Comparison of ENCODE assay signal across 8 cellular contexts in the genomic region with DNA sequence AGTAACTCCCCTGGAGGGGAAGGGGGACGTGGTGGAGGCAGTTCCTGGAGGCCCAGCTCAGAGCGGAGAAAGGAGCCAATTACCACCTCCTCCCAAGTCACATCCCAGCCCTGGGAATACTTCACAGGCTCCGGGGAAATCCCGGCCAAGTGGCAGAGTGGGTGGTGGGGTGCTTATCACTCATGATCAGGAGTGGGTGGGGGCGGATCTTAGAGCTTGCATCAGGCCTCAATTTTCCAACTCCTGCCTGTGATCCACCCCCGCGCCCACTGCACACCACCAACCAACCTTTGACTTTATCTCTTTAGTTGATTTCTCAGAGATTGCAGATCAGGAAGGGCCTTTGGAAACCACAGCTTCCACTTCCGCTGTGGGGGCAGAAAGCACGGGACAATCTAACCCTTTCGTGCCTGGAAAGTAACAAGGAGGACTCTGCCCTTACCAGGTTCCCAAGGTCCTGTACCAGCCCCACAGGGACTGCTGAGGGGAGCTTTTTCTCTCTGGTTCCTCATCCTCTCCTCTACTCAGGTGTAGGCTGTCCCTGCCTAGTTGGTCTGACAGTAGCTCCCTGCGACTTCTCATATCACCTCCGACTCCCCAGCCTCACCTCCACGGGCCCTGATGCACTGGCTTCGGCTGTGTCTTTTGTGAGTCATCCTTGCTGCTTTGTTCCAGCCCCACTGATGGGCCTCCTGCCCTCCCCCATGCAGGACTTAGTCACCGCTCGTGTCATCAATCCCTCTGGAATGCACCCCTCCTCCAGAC.
DNase-seq lines count a peak whose midpoint lies in the region; ATAC-seq and TF ChIP-seq lines count a peak whose summit lies in the region.

No MANE protein-coding gene starts in this region.

- no peaks in the 10 kb centered on the region for H3K36me3 ChIP-seq in HEK293 (ENCODE audit: control insufficient read depth in 2 of 2, insufficient read depth in 1 of 2, low read length in 2 of 2)
- no peaks in the 10 kb centered on the region for H3K36me3 ChIP-seq in iPS-20b (ENCODE audit: insufficient read depth, low read depth, low read length)

- in situ Hi-C loops in astrocyte of the cerebellum (cut with HindIII; ENCODE audit: low sequenced_read_pairs): no loop called here

- CTCF ChIA-PET in HEK293 (lab: Yijun Ruan, JAX): interaction anchor here (0.6 to 2.1 kb wide), 18 partner anchors 10 to 638 kb away, joined by 3 to 8 read pairs (median 4); a partner anchor contains a TSS

- peak; percentile 91 for DNase-seq in T-helper 2 cell treated with Interferon-gamma antibody and Interleukin-4, amounts not matched to agents 5 μg/mL and 100 μg/mL, for 36 hours (ENCODE audit: low spot score)
- peak; percentile 81 for DNase-seq in astrocyte of the cerebellum (ENCODE audit: low read depth)
- peak; percentile 54 to 71 for DNase-seq in stimulated activated CD4-positive, alpha-beta T cell treated with anti-CD3 and anti-CD28 coated beads, Interleukin-15, amount 100 ng/mL, for 1 hour (ENCODE audit: low read depth in 1 of 2, low spot score in 1 of 2)

- no peak for TF ChIP-seq CTCF in HEK293 (tag by site-specific recombination; IDR thresholded peaks at IDR 0.05)
- no peak for TF ChIP-seq CTCF in astrocyte of the cerebellum (IDR thresholded peaks at IDR 0.05; ENCODE audit: low read depth, low read length, missing control alignments)

- H3K27ac ChIP-seq in HEK293 (ENCODE audit: extremely low read depth, low read depth, low read length) (peak overlapping the region; percentile 72; the same call in 1 of the 2 replicates), iPS-20b (ENCODE audit: low read length) (peak overlapping the region; percentile 10)

- H3K4me3 ChIP-seq in HEK293 (ENCODE audit: low read depth, low read length): peak overlapping the region; percentile 19
- H3K4me3 ChIP-seq in astrocyte of the cerebellum (ENCODE audit: low read depth, low read length): no peak overlapping the region
- H3K4me3 ChIP-seq in iPS-20b (ENCODE audit: low read length): no peak overlapping the region; the same call in 1 of the 2 replicates

- H3K4me1 ChIP-seq in HEK293 (ENCODE audit: control insufficient read depth, insufficient read depth, low read length) (peaks cover 18% of the 10 kb centered on the region), iPS-20b (ENCODE audit: insufficient read depth, low read length) (peaks cover 37% of the 10 kb centered on the region)

- peak overlapping the region; percentile 79 for H3K4me3 Mint-ChIP-seq in T-helper 2 cell treated with Interferon-gamma antibody and Interleukin-4, amounts not matched to agents 5 μg/mL and 100 μg/mL, for 36 hours

- no peaks in the 10 kb centered on the region for H3K27me3 Mint-ChIP-seq in T-helper 2 cell treated with Interferon-gamma antibody and Interleukin-4, amounts not matched to agents 5 μg/mL and 100 μg/mL, for 36 hours (ENCODE audit: low read depth)

- no peaks in the 10 kb centered on the region for H3K9me3 Mint-ChIP-seq in T-helper 2 cell treated with Interferon-gamma antibody and Interleukin-4, amounts not matched to agents 5 μg/mL and 100 μg/mL, for 36 hours

- H3K36me3 Mint-ChIP-seq in T-helper 2 cell treated with Interferon-gamma antibody and Interleukin-4, amounts not matched to agents 5 μg/mL and 100 μg/mL, for 36 hours (ENCODE audit: low read depth): no peaks in the 10 kb centered on the region

- POLR2A ChIA-PET in HEK293 (lab: Yijun Ruan, JAX): interaction anchor here (0.6 to 7.9 kb wide), 17 partner anchors 8 to 154 kb away, joined by 3 to 64 read pairs (median 7); a partner anchor contains a TSS

- H3K4me1 Mint-ChIP-seq in T-helper 2 cell treated with Interferon-gamma antibody and Interleukin-4, amounts not matched to agents 5 μg/mL and 100 μg/mL, for 36 hours (ENCODE audit: low read depth): peaks cover 59% of the 10 kb centered on the region

- H3K9me3 ChIP-seq in HEK293 (ENCODE audit: control insufficient read depth, insufficient read depth, low read depth, low read length) (no peaks in the 10 kb centered on the region), iPS-20b (ENCODE audit: insufficient read depth, low read depth, low read length) (no peaks in the 10 kb centered on the region)

- ATAC-seq in GM21423 (IDR thresholded peaks at IDR 0.05; ENCODE audit: unreplicated experiment) (no peak), GM21619 (IDR thresholded peaks at IDR 0.05; ENCODE audit: unreplicated experiment) (no peak), GM19467 (IDR thresholded peaks at IDR 0.05; ENCODE audit: unreplicated experiment) (no peak)

- H3K27me3 ChIP-seq in iPS-20b (ENCODE audit: insufficient read depth, low read length): no peaks in the 10 kb centered on the region

- H3K9ac ChIP-seq in iPS-20b (ENCODE audit: low read depth, low read length): peak overlapping the region; percentile 57; the same call in 1 of the 2 replicates

- H3K27ac Mint-ChIP-seq in T-helper 2 cell treated with Interferon-gamma antibody and Interleukin-4, amounts not matched to agents 5 μg/mL and 100 μg/mL, for 36 hours: peak overlapping the region; percentile 89

TF ChIP-seq in HEK293, 187 proteins besides CTCF, POLR2A, EP300 and RAD21 (continues in another document):
- TF ChIP-seq, protein P1, sequence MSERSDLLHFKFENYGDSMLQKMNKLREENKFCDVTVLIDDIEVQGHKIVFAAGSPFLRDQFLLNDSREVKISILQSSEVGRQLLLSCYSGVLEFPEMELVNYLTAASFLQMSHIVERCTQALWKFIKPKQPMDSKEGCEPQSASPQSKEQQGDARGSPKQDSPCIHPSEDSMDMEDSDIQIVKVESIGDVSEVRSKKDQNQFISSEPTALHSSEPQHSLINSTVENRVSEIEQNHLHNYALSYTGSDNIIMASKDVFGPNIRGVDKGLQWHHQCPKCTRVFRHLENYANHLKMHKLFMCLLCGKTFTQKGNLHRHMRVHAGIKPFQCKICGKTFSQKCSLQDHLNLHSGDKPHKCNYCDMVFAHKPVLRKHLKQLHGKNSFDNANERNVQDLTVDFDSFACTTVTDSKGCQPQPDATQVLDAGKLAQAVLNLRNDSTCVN (tag by site-specific recombination; optimal IDR thresholded peaks at IDR 0.05): peak; percentile 14
- TF ChIP-seq GLIS1 (tag by site-specific recombination; IDR thresholded peaks at IDR 0.05): peak; percentile 81
- TF ChIP-seq KLF16 (tag by site-specific recombination; IDR thresholded peaks at IDR 0.05): no peak; the same call in 1 of the 2 replicates
- peak; percentile 98 for TF ChIP-seq ZFHX2 (tag by site-specific recombination; conservative IDR thresholded peaks at IDR 0.05)
- TF ChIP-seq, protein P2, sequence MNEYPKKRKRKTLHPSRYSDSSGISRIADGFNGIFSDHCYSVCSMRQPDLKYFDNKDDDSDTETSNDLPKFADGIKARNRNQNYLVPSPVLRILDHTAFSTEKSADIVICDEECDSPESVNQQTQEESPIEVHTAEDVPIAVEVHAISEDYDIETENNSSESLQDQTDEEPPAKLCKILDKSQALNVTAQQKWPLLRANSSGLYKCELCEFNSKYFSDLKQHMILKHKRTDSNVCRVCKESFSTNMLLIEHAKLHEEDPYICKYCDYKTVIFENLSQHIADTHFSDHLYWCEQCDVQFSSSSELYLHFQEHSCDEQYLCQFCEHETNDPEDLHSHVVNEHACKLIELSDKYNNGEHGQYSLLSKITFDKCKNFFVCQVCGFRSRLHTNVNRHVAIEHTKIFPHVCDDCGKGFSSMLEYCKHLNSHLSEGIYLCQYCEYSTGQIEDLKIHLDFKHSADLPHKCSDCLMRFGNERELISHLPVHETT (tag by site-specific recombination; IDR thresholded peaks at IDR 0.05): peak; percentile 80
- TF ChIP-seq ZSCAN23 (tag by site-specific recombination; IDR thresholded peaks at IDR 0.05): peak; percentile 92
- peak; percentile 78 for TF ChIP-seq ZBTB17 (tag by site-specific recombination; IDR thresholded peaks at IDR 0.05)
- TF ChIP-seq, protein P3, sequence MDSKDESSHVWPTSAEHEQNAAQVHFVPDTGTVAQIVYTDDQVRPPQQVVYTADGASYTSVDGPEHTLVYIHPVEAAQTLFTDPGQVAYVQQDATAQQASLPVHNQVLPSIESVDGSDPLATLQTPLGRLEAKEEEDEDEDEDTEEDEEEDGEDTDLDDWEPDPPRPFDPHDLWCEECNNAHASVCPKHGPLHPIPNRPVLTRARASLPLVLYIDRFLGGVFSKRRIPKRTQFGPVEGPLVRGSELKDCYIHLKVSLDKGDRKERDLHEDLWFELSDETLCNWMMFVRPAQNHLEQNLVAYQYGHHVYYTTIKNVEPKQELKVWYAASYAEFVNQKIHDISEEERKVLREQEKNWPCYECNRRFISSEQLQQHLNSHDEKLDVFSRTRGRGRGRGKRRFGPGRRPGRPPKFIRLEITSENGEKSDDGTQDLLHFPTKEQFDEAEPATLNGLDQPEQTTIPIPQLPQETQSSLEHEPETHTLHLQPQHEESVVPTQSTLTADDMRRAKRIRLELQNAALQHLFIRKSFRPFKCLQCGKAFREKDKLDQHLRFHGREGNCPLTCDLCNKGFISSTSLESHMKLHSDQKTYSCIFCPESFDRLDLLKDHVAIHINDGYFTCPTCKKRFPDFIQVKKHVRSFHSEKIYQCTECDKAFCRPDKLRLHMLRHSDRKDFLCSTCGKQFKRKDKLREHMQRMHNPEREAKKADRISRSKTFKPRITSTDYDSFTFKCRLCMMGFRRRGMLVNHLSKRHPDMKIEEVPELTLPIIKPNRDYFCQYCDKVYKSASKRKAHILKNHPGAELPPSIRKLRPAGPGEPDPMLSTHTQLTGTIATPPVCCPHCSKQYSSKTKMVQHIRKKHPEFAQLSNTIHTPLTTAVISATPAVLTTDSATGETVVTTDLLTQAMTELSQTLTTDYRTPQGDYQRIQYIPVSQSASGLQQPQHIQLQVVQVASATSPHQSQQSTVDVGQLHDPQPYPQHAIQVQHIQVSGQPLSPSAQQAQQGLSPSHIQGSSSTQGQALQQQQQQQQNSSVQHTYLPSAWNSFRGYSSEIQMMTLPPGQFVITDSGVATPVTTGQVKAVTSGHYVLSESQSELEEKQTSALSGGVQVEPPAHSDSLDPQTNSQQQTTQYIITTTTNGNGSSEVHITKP (tag by site-specific recombination; IDR thresholded peaks at IDR 0.05): peak; percentile 84
- TF ChIP-seq ZIC2 (tag by site-specific recombination; IDR thresholded peaks at IDR 0.05): no peak
- peak; percentile 60; the same call in 1 of the 2 replicates for TF ChIP-seq ZFP69B (tag by site-specific recombination; IDR thresholded peaks at IDR 0.05)
- TF ChIP-seq BCL11A (tag by site-specific recombination; IDR thresholded peaks at IDR 0.05; ENCODE audit: low read depth): peak; percentile 59; the same call in 1 of the 2 replicates
- TF ChIP-seq ZNF664 (tag by site-specific recombination; IDR thresholded peaks at IDR 0.05): no peak
- TF ChIP-seq ZNF311 (tag by site-specific recombination; IDR thresholded peaks at IDR 0.05; ENCODE audit: borderline replicate concordance): no peak
- TF ChIP-seq ZNF354C (tag by site-specific recombination; IDR thresholded peaks at IDR 0.05; ENCODE audit: borderline replicate concordance, low read depth): no peak
- peak; percentile 54; the same call in 1 of the 2 replicates for TF ChIP-seq ZBTB21 (tag by site-specific recombination; IDR thresholded peaks at IDR 0.05)
